12 cellular contexts compared by ENCODE assay signal in genomic region chr1:162732566-162733335, GRCh38. TPM values are rescaled to one million over a fixed set of nuclear protein-coding genes. Genes with fewer than 3 reads are reported as not detected.
DNase-seq lines count a peak whose midpoint lies in the region; ATAC-seq and TF ChIP-seq lines count a peak whose summit lies in the region.
"Had no signal": no experiment of that assay in that cellular context is flagged by ENCODE, and none has a peak within 500 bp of the region (broad histone marks: within the 10 kb centered on the region; RNA-seq: fewer than 3 reads in every experiment).

No MANE protein-coding gene starts in this region.

- no peaks in the 10 kb centered on the region for H3K9me3 ChIP-seq in muscle layer of colon (ENCODE audit: low read length)
- H3K9me3 ChIP-seq in upper lobe of right lung = no peaks in the 10 kb centered on the region

- POLR2A ChIA-PET in WTC11 (lab: Charles Lee) = interaction anchor here (0.7 kb wide), 1 partner anchor 68 kb away, joined by 3 read pairs; no protein-coding TSS in a partner anchor

- no peak overlapping the region for H3K4me3 Mint-ChIP-seq in WTC11
- H3K4me3 Mint-ChIP-seq: dendritic cell treated with granulocyte-macrophage colony-stimulating factor and Interleukin-4, amounts not matched to agents 40 ng/mL and 50 ng/mL, for 4 days had no signal

- H3K4me3 ChIP-seq in fibroblast of villous mesenchyme (ENCODE audit: low read depth, low read length) (no peak overlapping the region), muscle layer of colon (ENCODE audit: low read depth in 1 of 2, low read length in 2 of 2) (no peak overlapping the region), upper lobe of right lung (no peak overlapping the region)

- intact Hi-C loops in upper lobe of right lung (cut with DNase I) = no loop called here

- H3K4me1 ChIP-seq in muscle layer of colon (ENCODE audit: insufficient read depth, low read length) = peaks cover 67% of the 10 kb centered on the region
- H3K4me1 ChIP-seq in upper lobe of right lung = peaks cover 5% of the 10 kb centered on the region

- no peak overlapping the region for H3K27ac Mint-ChIP-seq in WTC11
- H3K27ac Mint-ChIP-seq: dendritic cell treated with granulocyte-macrophage colony-stimulating factor and Interleukin-4, amounts not matched to agents 40 ng/mL and 50 ng/mL, for 4 days had no signal

- TF ChIP-seq CTCF in WTC11 (IDR thresholded peaks at IDR 0.05) (no peak), fibroblast of villous mesenchyme (IDR thresholded peaks at IDR 0.05; ENCODE audit: insufficient read depth, low read depth, low read length) (no peak), upper lobe of right lung (IDR thresholded peaks at IDR 0.05) (no peak)

- peak; percentile 34; the same call in 1 of the 2 replicates for ATAC-seq in WTC11
- peak; percentile 53 for ATAC-seq in upper lobe of right lung

- no peaks in the 10 kb centered on the region for H3K36me3 Mint-ChIP-seq in WTC11

- no peak for DNase-seq in WTC11 (ENCODE audit: low spot score)
- peak; percentile 70 for DNase-seq in fibroblast of villous mesenchyme (ENCODE audit: low read depth)
- no peak for DNase-seq in upper lobe of right lung
- no peak for DNase-seq in NCI-H82 (lab: John Stamatoyannopoulos, UW)
- no peak for DNase-seq in occipital lobe (lab: John Stamatoyannopoulos, UW)
- DNase-seq in SIG-M5 treated with dmso at 0.1 percent for 504 hours (lab: John Stamatoyannopoulos, UW; ENCODE audit: unreplicated experiment) = no peak
- DNase-seq: activated effector memory CD4-positive, alpha-beta T cell treated with Interleukin-2 at 50 U/mL for 16 hours; DMS53; NCI-H1930; stimulated activated CD4-positive, alpha-beta T cell treated with anti-CD3 and anti-CD28 coated beads, Interleukin-4, amount 100 ng/mL, for 24 hours had no signal

- no peaks in the 10 kb centered on the region for H3K27me3 ChIP-seq in muscle layer of colon (ENCODE audit: control insufficient read depth in 1 of 2, insufficient read depth in 2 of 2, low read length in 2 of 2)
- no peaks in the 10 kb centered on the region for H3K27me3 ChIP-seq in upper lobe of right lung

- peak overlapping the region; percentile 68 for H3K27ac ChIP-seq in muscle layer of colon (ENCODE audit: low read depth, low read length)
- peak overlapping the region; percentile 26 for H3K27ac ChIP-seq in upper lobe of right lung

- H3K9ac ChIP-seq in muscle layer of colon (ENCODE audit: low read length) = no peak overlapping the region

- H3K4me1 Mint-ChIP-seq in WTC11 = peaks cover 7% of the 10 kb centered on the region

- H3K27me3 Mint-ChIP-seq in WTC11 (ENCODE audit: low read depth) = no peaks in the 10 kb centered on the region

- H3K9me3 Mint-ChIP-seq in WTC11 = no peaks in the 10 kb centered on the region
- H3K9me3 Mint-ChIP-seq: dendritic cell treated with granulocyte-macrophage colony-stimulating factor and Interleukin-4, amounts not matched to agents 40 ng/mL and 50 ng/mL, for 4 days had no signal

- CTCF ChIA-PET in WTC11 (lab: Charles Lee) = interaction anchor here (0.6 kb wide), 1 partner anchor 12 kb away, joined by 3 read pairs; no protein-coding TSS in a partner anchor

- no peaks in the 10 kb centered on the region for H3K36me3 ChIP-seq in muscle layer of colon (ENCODE audit: insufficient read depth, low read length)
- no peaks in the 10 kb centered on the region for H3K36me3 ChIP-seq in upper lobe of right lung

TF ChIP-seq in WTC11, 78 proteins besides CTCF, POLR2A, EP300 and RAD21:
- no peak for TF ChIP-seq KAT7 (CRISPR knock-in tag; IDR thresholded peaks at IDR 0.05; ENCODE audit: borderline replicate concordance)

RNA-seq across cellular contexts. Expression of gene HSD17B7, which starts 57.8 kb away (rescaled TPM):
- total RNA-seq in WTC11 (2021) (25.0 to 32.9 TPM (median 30.6 TPM) in 3 replicates), fibroblast of villous mesenchyme (17.7 and 26.8 TPM in 2 replicates), upper lobe of right lung (31.6 TPM), occipital lobe (27.3 TPM)
